In the genomic region with DNA sequence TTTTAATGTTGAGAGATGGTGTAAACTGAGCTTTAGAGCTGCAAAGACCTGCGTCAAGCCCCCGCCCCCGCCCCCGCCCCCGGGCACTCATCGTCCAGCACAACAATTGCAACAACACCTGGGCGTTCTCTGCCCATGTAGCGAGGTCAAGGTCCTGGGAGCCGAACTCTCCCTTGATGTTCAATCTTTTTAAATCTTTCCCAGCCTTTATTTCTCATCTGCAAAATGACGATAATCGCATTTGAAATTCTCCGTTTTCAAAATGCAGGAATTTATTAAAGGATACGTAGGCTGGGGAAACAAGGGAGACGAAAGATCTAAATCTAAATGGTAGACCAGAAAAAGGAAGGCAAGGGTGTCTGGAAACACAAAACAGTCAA, we compare ENCODE assay signal across 9 cellular contexts. TPM values are rescaled to one million over a fixed set of nuclear protein-coding genes. Genes with fewer than 3 reads are reported as not detected.
DNase-seq lines count a peak whose midpoint lies in the region; ATAC-seq and TF ChIP-seq lines count a peak whose summit lies in the region.
"Had no signal": no experiment of that assay in that cellular context is flagged by ENCODE, and none has a peak within 500 bp of the region (broad histone marks: within the 10 kb centered on the region; RNA-seq: fewer than 3 reads in every experiment).

No MANE protein-coding gene starts in this region.

- peak overlapping the region; percentile 95 for H3K27ac ChIP-seq in hepatocyte
- peak overlapping the region; percentile 65 for H3K27ac ChIP-seq in skeletal muscle tissue (ENCODE audit: low read depth, low read length)

- H3K9me3 Mint-ChIP-seq in activated CD4-positive, alpha-beta T cell treated with anti-CD3 and anti-CD28 coated beads, Interleukin-2, amount 10 ng/mL, durations not matched to agents 24 days and 14 days = no peaks in the 10 kb centered on the region
- H3K9me3 Mint-ChIP-seq: brain had no signal

- H3K4me1 ChIP-seq in hepatocyte (ENCODE audit: insufficient read depth) (peaks cover 13% of the 10 kb centered on the region), skeletal muscle tissue (ENCODE audit: control insufficient read depth in 3 of 3, insufficient read depth in 3 of 3, low read length in 3 of 3) (peaks cover 8 to 18% (median 10%) of the 10 kb centered on the region in 3 donors)

- no peaks in the 10 kb centered on the region for H3K9me2 ChIP-seq in hepatocyte (replicated peaks; ENCODE audit: insufficient read depth)

- ATAC-seq in HG03378 (IDR thresholded peaks at IDR 0.05; ENCODE audit: unreplicated experiment) = peak; percentile 1

- H3K27me3 ChIP-seq in hepatocyte (no peaks in the 10 kb centered on the region), skeletal muscle tissue (ENCODE audit: control insufficient read depth in 3 of 3, insufficient read depth in 3 of 3, low read length in 3 of 3) (no peaks in the 10 kb centered on the region)

- peak overlapping the region; percentile 77 for H3K4me2 ChIP-seq in hepatocyte

- TF ChIP-seq CTCF in hepatocyte (IDR thresholded peaks at IDR 0.05; ENCODE audit: poor library complexity) = no peak

- DNase-seq in NOMO-1 treated with DMSO at 0.1 percent for 48 hours (lab: John Stamatoyannopoulos, UW; ENCODE audit: unreplicated experiment) (peak; percentile 35), NOMO-1 treated with dmso at 0.1 percent for 144 hours (lab: John Stamatoyannopoulos, UW; ENCODE audit: unreplicated experiment) (no peak), hepatocyte (ENCODE audit: low spot score) (peak; percentile 67), NCI-H446 (lab: John Stamatoyannopoulos, UW) (no peak), EL (no peak)
- peak; percentile 73 for DNase-seq in activated CD4-positive, alpha-beta T cell treated with anti-CD3 and anti-CD28 coated beads, Interleukin-2, amount 10 ng/mL, durations not matched to agents 24 days and 14 days

- no peaks in the 10 kb centered on the region for H3K27me3 Mint-ChIP-seq in activated CD4-positive, alpha-beta T cell treated with anti-CD3 and anti-CD28 coated beads, Interleukin-2, amount 10 ng/mL, durations not matched to agents 24 days and 14 days

- intact Hi-C loops in activated CD4-positive, alpha-beta T cell treated with anti-CD3 and anti-CD28 coated beads, Interleukin-2, amount 10 ng/mL, durations not matched to agents 24 days and 14 days (cut with micrococcal nuclease) = loop anchor here (1.0 to 5.0 kb wide), 6 partner anchors 26 to 215 kb away; partner anchors contain the start of gene TMEM192

- H3K36me3 ChIP-seq in hepatocyte (replicated peaks; ENCODE audit: insufficient read depth, low read depth) (no peaks in the 10 kb centered on the region), skeletal muscle tissue (ENCODE audit: control insufficient read depth in 3 of 3, insufficient read depth in 3 of 3, low read length in 3 of 3) (no peaks in the 10 kb centered on the region)

- WGBS in hepatocyte (ENCODE audit: low lambda C conversion rate, missing lambda C conversion rate) = 2% methylated on average over 14 of the region's 14 CpGs

- peak overlapping the region; percentile 42 for H2AFZ ChIP-seq in hepatocyte

- H4K20me1 ChIP-seq in hepatocyte (ENCODE audit: insufficient read depth, poor library complexity, severe bottlenecking) = peaks cover 36% of the 10 kb centered on the region

- H3K36me3 Mint-ChIP-seq in activated CD4-positive, alpha-beta T cell treated with anti-CD3 and anti-CD28 coated beads, Interleukin-2, amount 10 ng/mL, durations not matched to agents 24 days and 14 days (ENCODE audit: low read depth) = peaks cover 34% of the 10 kb centered on the region

- H3K9me3 ChIP-seq in hepatocyte (ENCODE audit: low read depth) (no peaks in the 10 kb centered on the region), skeletal muscle tissue (ENCODE audit: control insufficient read depth in 3 of 3, low read length in 3 of 3) (no peaks in the 10 kb centered on the region)

- H3K79me2 ChIP-seq in hepatocyte = peaks cover 42% of the 10 kb centered on the region

- H3K4me1 Mint-ChIP-seq in activated CD4-positive, alpha-beta T cell treated with anti-CD3 and anti-CD28 coated beads, Interleukin-2, amount 10 ng/mL, durations not matched to agents 24 days and 14 days = peaks cover 32% of the 10 kb centered on the region

- H3K4me3 ChIP-seq in hepatocyte (peak overlapping the region; percentile 31), skeletal muscle tissue (ENCODE audit: low read length in 3 of 3) (peak overlapping the region; percentile 80 to 99 (median 89))

- peak overlapping the region; percentile 45 to 82 (median 69) for H3K9ac ChIP-seq in skeletal muscle tissue (ENCODE audit: low read depth in 1 of 3, low read length in 3 of 3)

- no peak overlapping the region for H3K27ac Mint-ChIP-seq in activated CD4-positive, alpha-beta T cell treated with anti-CD3 and anti-CD28 coated beads, Interleukin-2, amount 10 ng/mL, durations not matched to agents 24 days and 14 days

- no peak overlapping the region for H3K4me3 Mint-ChIP-seq in activated CD4-positive, alpha-beta T cell treated with anti-CD3 and anti-CD28 coated beads, Interleukin-2, amount 10 ng/mL, durations not matched to agents 24 days and 14 days
- H3K4me3 Mint-ChIP-seq: brain had no signal

RNA-seq across cellular contexts. Expression of gene MSMO1, which starts 0.6 kb away (rescaled TPM):
- total RNA-seq in activated CD4-positive, alpha-beta T cell treated with anti-CD3 and anti-CD28 coated beads, Interleukin-2, amount 10 ng/mL, durations not matched to agents 24 days and 14 days = 82.0 and 82.3 TPM in 2 replicates
- total RNA-seq in hepatocyte (747 and 796 TPM in 2 replicates), skeletal muscle tissue (55.8 TPM)
- polyA plus RNA-seq in hepatocyte = 249 and 391 TPM in 2 replicates

RNA-seq across cellular contexts. Expression of gene CPE, which starts 52.0 kb away (rescaled TPM):
- total RNA-seq in activated CD4-positive, alpha-beta T cell treated with anti-CD3 and anti-CD28 coated beads, Interleukin-2, amount 10 ng/mL, durations not matched to agents 24 days and 14 days = not detected in 2 replicates
- total RNA-seq in hepatocyte = 85.2 and 106 TPM in 2 replicates
- 60.9 and 66.4 TPM in 2 replicates for polyA plus RNA-seq in hepatocyte
- total RNA-seq in skeletal muscle tissue = 89.8 TPM

Comparison
In these comparisons a context has a peak if more than half of its experiments do, and no peak if none do; other contexts are left out.
1. DNase-seq: peak in NOMO-1 treated with DMSO at 0.1 percent for 48 hours (single experiment), activated CD4-positive, alpha-beta T cell treated with anti-CD3 and anti-CD28 coated beads, Interleukin-2, amount 10 ng/mL, durations not matched to agents 24 days and 14 days (single experiment) and hepatocyte (single experiment); none in NOMO-1 treated with dmso at 0.1 percent for 144 hours (single experiment), NCI-H446 (0 of 2) and EL (single experiment).
2. RNA of gene CPE, which starts 52.0 kb away (total RNA-seq): 85.2 to 106 TPM in hepatocyte and 89.8 TPM in skeletal muscle tissue (single experiment); not detected in activated CD4-positive, alpha-beta T cell treated with anti-CD3 and anti-CD28 coated beads, Interleukin-2, amount 10 ng/mL, durations not matched to agents 24 days and 14 days; every median in the first group is over 10 times any median in the second.